ENCODE assay signal across 9 cellular contexts in the genomic region with DNA sequence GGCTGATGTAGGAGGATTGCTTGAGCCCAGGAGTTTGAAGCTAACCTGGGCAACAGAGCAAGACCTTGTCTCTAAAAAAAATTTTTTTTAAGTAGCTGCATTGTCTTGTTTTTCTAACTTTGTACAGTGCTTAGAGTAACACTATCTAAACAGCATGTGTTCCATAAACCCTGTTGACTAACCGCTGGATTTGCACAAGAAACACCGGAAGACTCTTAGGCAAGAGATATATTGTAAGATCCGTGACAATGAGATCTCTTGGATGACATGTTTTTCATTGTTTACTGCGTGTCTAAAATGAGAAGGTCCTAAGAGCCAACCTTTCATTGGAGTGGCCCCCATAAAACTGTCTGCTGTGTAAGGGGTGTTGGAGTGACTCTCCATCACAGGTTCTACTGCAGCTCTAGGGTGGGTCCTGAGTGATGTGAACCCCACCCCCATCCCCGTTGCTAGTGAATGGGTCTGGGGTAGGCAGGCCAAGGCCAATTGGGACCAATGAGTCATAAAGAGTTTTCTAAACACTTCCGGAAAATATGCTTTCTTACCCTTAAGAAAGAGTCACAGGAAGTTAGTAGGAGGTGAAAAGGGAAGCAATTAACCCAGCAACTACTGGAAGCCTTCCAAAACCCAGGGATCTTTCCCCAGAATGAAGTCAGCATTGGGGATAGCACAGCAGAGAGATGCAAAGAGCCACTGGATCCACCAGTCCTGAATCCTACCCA. TPM values are rescaled to one million over a fixed set of nuclear protein-coding genes. Genes with fewer than 3 reads are reported as not detected.
DNase-seq lines count a peak whose midpoint lies in the region; ATAC-seq and TF ChIP-seq lines count a peak whose summit lies in the region.
"Had no signal": no experiment of that assay in that cellular context is flagged by ENCODE, and none has a peak within 500 bp of the region (broad histone marks: within the 10 kb centered on the region; RNA-seq: fewer than 3 reads in every experiment).

No MANE protein-coding gene starts in this region.

- no peak overlapping the region for H3K4me3 ChIP-seq in left lung
- H3K4me3 ChIP-seq: SJCRH30 had no signal

- POLR2A ChIA-PET in CD4-positive, alpha-beta T cell (lab: Charles Lee) = interaction anchor here (1.1 kb wide), 1 partner anchor 11 kb away, joined by 3 read pairs; no protein-coding TSS in a partner anchor

- no peak for TF ChIP-seq CTCF in CD4-positive, alpha-beta T cell (IDR thresholded peaks at IDR 0.05)
- no peak for TF ChIP-seq CTCF in left lung (IDR thresholded peaks at IDR 0.05)

- no peaks in the 10 kb centered on the region for H3K36me3 ChIP-seq in left lung
- H3K36me3 ChIP-seq: SJCRH30 had no signal

- intact Hi-C loops in CD4-positive, alpha-beta T cell (cut with DNase I, micrococcal nuclease) = no loop called here
- intact Hi-C loops in left lung (cut with DNase I) = no loop called here

- H3K9me3 ChIP-seq in CD4-positive, alpha-beta T cell (ENCODE audit: control insufficient read depth, low read length) = no peaks in the 10 kb centered on the region
- no peaks in the 10 kb centered on the region for H3K9me3 ChIP-seq in left lung
- H3K9me3 ChIP-seq: SJCRH30 had no signal

- no peak for DNase-seq in CD4-positive, alpha-beta T cell
- peak; percentile 68 for DNase-seq in LHCN-M2 (ENCODE audit: low read depth)
- DNase-seq in activated T-cell treated with anti-CD3 and anti-CD28 coated beads, Interleukin-2, amount 50 U/mL, for 72 hours = no peak
- no peak for DNase-seq in left lung
- DNase-seq in NCI-H2171 treated with DMSO at 0.1 percent for 48 hours (lab: John Stamatoyannopoulos, UW) = no peak
- no peak for DNase-seq in germinal center (ENCODE audit: low spot score)
- DNase-seq: SJCRH30 had no signal

- H3K4me1 Mint-ChIP-seq in CD4-positive, alpha-beta T cell (ENCODE audit: low read depth) = peaks cover 58% of the 10 kb centered on the region
- peaks cover 69% of the 10 kb centered on the region for H3K4me1 Mint-ChIP-seq in activated T-cell treated with anti-CD3 and anti-CD28 coated beads, Interleukin-2, amount 50 U/mL, for 72 hours (ENCODE audit: low read depth)

- ATAC-seq in CD4-positive, alpha-beta T cell (ENCODE audit: poor library complexity) = no peak
- ATAC-seq in activated T-cell treated with anti-CD3 and anti-CD28 coated beads, Interleukin-2, amount 50 U/mL, for 72 hours (replicated peaks in 1 of 2) = no peak
- ATAC-seq in left lung = peak; percentile 63
- ATAC-seq in GM21737 (IDR thresholded peaks at IDR 0.05; ENCODE audit: unreplicated experiment) = no peak
- no peak for ATAC-seq in GM19397 (IDR thresholded peaks at IDR 0.05; ENCODE audit: unreplicated experiment)

- no peaks in the 10 kb centered on the region for H3K9me3 Mint-ChIP-seq in CD4-positive, alpha-beta T cell
- peaks cover 0 to 3% of the 10 kb centered on the region in 2 donors for H3K9me3 Mint-ChIP-seq in activated T-cell treated with anti-CD3 and anti-CD28 coated beads, Interleukin-2, amount 50 U/mL, for 72 hours

- peaks cover 5 to 68% of the 10 kb centered on the region in 2 donors for H3K4me1 ChIP-seq in left lung
- H3K4me1 ChIP-seq: SJCRH30 had no signal

- CTCF ChIA-PET in CD4-positive, alpha-beta T cell (lab: Charles Lee) = interaction anchor here (2.1 to 7.8 kb wide), 2 partner anchors 24 to 90 kb away, joined by 8 to 49 read pairs; a partner anchor contains a TSS

- peak overlapping the region; percentile 47 for H3K27ac Mint-ChIP-seq in CD4-positive, alpha-beta T cell
- H3K27ac Mint-ChIP-seq in activated T-cell treated with anti-CD3 and anti-CD28 coated beads, Interleukin-2, amount 50 U/mL, for 72 hours = peak overlapping the region; percentile 17

- no peaks in the 10 kb centered on the region for H3K27me3 ChIP-seq in CD4-positive, alpha-beta T cell (ENCODE audit: control insufficient read depth, insufficient read depth, low read length)
- no peaks in the 10 kb centered on the region for H3K27me3 ChIP-seq in left lung
- H3K27me3 ChIP-seq: SJCRH30 had no signal

- no peaks in the 10 kb centered on the region for H3K27me3 Mint-ChIP-seq in CD4-positive, alpha-beta T cell
- H3K27me3 Mint-ChIP-seq in activated T-cell treated with anti-CD3 and anti-CD28 coated beads, Interleukin-2, amount 50 U/mL, for 72 hours (ENCODE audit: low read depth) = no peaks in the 10 kb centered on the region

- H3K4me3 Mint-ChIP-seq in CD4-positive, alpha-beta T cell = peak overlapping the region; percentile 52
- H3K4me3 Mint-ChIP-seq in activated T-cell treated with anti-CD3 and anti-CD28 coated beads, Interleukin-2, amount 50 U/mL, for 72 hours = peak overlapping the region; percentile 13 to 86

- H3K36me3 Mint-ChIP-seq in CD4-positive, alpha-beta T cell (ENCODE audit: low read depth) = no peaks in the 10 kb centered on the region
- H3K36me3 Mint-ChIP-seq in activated T-cell treated with anti-CD3 and anti-CD28 coated beads, Interleukin-2, amount 50 U/mL, for 72 hours (ENCODE audit: insufficient read depth in 2 of 2) = no peaks in the 10 kb centered on the region

- H3K27ac ChIP-seq in CD4-positive, alpha-beta T cell (ENCODE audit: low read depth, low read length) = no peak overlapping the region
- peak overlapping the region in 1 of 2 donors; percentile 97 for H3K27ac ChIP-seq in left lung
- H3K27ac ChIP-seq: SJCRH30 had no signal

RNA-seq across cellular contexts. Expression of a gene that starts 24.3 kb away (rescaled TPM):
- total RNA-seq in CD4-positive, alpha-beta T cell = 10 to 100 TPM; 87.1 to 87.6 TPM
- total RNA-seq in LHCN-M2 (2014; rRNA removed) = 24.0 and 24.9 TPM in 2 replicates
- 7.0 TPM for polyA plus RNA-seq in LHCN-M2 (2012)
- 10 to 100 TPM; 83.3 to 85.8 TPM for total RNA-seq in activated T-cell treated with anti-CD3 and anti-CD28 coated beads, Interleukin-2, amount 50 U/mL, for 72 hours
- 10 to 100 TPM; 44.7 to 65.8 TPM for total RNA-seq in left lung
